In the genomic region with DNA sequence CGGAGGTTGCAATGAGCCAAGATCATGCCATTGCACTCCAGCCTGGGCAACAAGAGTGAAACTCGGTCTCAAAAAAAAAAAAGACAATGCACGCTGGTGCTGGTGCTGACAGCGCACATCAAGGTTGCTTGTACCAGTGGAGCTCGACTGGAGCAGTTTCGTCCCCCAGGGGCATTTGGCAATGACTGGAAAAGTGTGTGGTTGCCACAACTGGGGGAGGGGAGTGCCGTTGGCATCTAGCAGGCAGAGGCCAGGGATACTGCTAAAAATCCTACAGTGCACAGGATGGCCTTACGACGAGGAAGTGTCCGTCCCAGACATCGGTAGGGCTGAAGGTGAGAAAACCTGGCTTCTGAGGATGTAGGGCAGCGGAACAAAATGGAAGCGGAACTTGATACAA, we compare ENCODE assay signal across 1 cellular context.
TF ChIP-seq lines count a peak whose summit lies in the region.

No MANE protein-coding gene starts in this region.

TF ChIP-seq in IMR-90, 13 proteins besides CTCF, POLR2A, EP300 and RAD21:
- no peak for TF ChIP-seq MXI1 (IDR thresholded peaks at IDR 0.05; ENCODE audit: borderline replicate concordance, low read depth, low read length)
- TF ChIP-seq BHLHE40 (IDR thresholded peaks at IDR 0.05; ENCODE audit: low read depth, low read length) = no peak
- TF ChIP-seq, protein P1, sequence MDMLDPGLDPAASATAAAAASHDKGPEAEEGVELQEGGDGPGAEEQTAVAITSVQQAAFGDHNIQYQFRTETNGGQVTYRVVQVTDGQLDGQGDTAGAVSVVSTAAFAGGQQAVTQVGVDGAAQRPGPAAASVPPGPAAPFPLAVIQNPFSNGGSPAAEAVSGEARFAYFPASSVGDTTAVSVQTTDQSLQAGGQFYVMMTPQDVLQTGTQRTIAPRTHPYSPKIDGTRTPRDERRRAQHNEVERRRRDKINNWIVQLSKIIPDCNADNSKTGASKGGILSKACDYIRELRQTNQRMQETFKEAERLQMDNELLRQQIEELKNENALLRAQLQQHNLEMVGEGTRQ (IDR thresholded peaks at IDR 0.05; ENCODE audit: low read depth, low read length) = no peak
- TF ChIP-seq, protein P2, sequence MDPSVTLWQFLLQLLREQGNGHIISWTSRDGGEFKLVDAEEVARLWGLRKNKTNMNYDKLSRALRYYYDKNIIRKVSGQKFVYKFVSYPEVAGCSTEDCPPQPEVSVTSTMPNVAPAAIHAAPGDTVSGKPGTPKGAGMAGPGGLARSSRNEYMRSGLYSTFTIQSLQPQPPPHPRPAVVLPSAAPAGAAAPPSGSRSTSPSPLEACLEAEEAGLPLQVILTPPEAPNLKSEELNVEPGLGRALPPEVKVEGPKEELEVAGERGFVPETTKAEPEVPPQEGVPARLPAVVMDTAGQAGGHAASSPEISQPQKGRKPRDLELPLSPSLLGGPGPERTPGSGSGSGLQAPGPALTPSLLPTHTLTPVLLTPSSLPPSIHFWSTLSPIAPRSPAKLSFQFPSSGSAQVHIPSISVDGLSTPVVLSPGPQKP (IDR thresholded peaks at IDR 0.05; ENCODE audit: borderline replicate concordance, low read depth, low read length) = no peak
- no peak for TF ChIP-seq MAFK (IDR thresholded peaks at IDR 0.05; ENCODE audit: low read depth, low read length)
- no peak for TF ChIP-seq RCOR1 (IDR thresholded peaks at IDR 0.05; ENCODE audit: insufficient replicate concordance, low read length)
